8 cellular contexts compared by ENCODE assay signal in genomic region chr20:41692479-41693135, GRCh38.
DNase-seq lines count a peak whose midpoint lies in the region; ATAC-seq and TF ChIP-seq lines count a peak whose summit lies in the region.

No MANE protein-coding gene starts in this region.

- POLR2A ChIA-PET in activated B cell treated with CpG ODN at 0.5 μM for 24 hours (lab: Charles Lee) = interaction anchor here (0.6 to 3.4 kb wide), 11 partner anchors 19 to 1765 kb away, joined by 3 to 29 read pairs (median 4); partner anchors contain the start of genes CHD6 and SRSF6

- TF ChIP-seq CTCF in activated B cell treated with CpG ODN at 0.5 μM for 24 hours (IDR thresholded peaks at IDR 0.05) (no peak), cardiac fibroblast (IDR thresholded peaks at IDR 0.05; ENCODE audit: low read depth, low read length) (no peak), spleen (IDR thresholded peaks at IDR 0.05 in 8 of 11, conservative IDR thresholded peaks at IDR 0.05 in 3 of 11) (no peak)

- no peaks in the 10 kb centered on the region for H3K9me3 ChIP-seq in spleen

- CTCF ChIA-PET in activated B cell treated with CpG ODN at 0.5 μM for 24 hours (lab: Charles Lee) = interaction anchor here (2.0 kb wide), 1 partner anchor 74 kb away, joined by 7 read pairs; the partner anchor contains the start of gene CHD6

- no peaks in the 10 kb centered on the region for H3K36me3 ChIP-seq in spleen

- peak overlapping the region; percentile 88 to 96 (median 92) for H3K27ac ChIP-seq in spleen

- 4 to 13% (median 5%) methylated on average over 12 to 29 of the region's 29 CpGs for WGBS in spleen, 5 donors

- H3K4me1 ChIP-seq in spleen = peaks cover 4 to 18% (median 14%) of the 10 kb centered on the region in 6 donors

- H3K27ac Mint-ChIP-seq in activated B cell treated with CpG ODN at 0.5 μM for 24 hours = peak overlapping the region; percentile 90

- ATAC-seq in GM18505 (IDR thresholded peaks at IDR 0.05; ENCODE audit: unreplicated experiment) = peak; percentile 55
- ATAC-seq in HG02885 (IDR thresholded peaks at IDR 0.05; ENCODE audit: poor library complexity, unreplicated experiment) = peak; percentile 60
- peak; percentile 54 for ATAC-seq in activated B cell treated with CpG ODN at 0.5 μM for 24 hours (ENCODE audit: low read depth)

- no peaks in the 10 kb centered on the region for H3K9me3 Mint-ChIP-seq in activated B cell treated with CpG ODN at 0.5 μM for 24 hours

- peaks cover 16% of the 10 kb centered on the region for H3K4me1 Mint-ChIP-seq in activated B cell treated with CpG ODN at 0.5 μM for 24 hours

- TF ChIP-seq POLR2A in GM18505 (IDR thresholded peaks at IDR 0.05; ENCODE audit: borderline replicate concordance, extremely low read depth, insufficient read depth, insufficient read length) (peak; percentile 46), spleen (IDR thresholded peaks at IDR 0.05) (peak in 1 of 3 donors; percentile 36)

- peak overlapping the region; percentile 92 for H3K4me3 Mint-ChIP-seq in activated B cell treated with CpG ODN at 0.5 μM for 24 hours

- intact Hi-C loops in activated B cell treated with CpG ODN at 0.5 μM for 24 hours (cut with micrococcal nuclease) = loop anchor here (1.0 to 10.0 kb wide), 6 partner anchors 28 to 664 kb away; partner anchors contain the start of genes CHD6, LPIN3, PLCG1 and TOP1
- intact Hi-C loops in spleen (cut with DNase I; ENCODE audit: low total_unique reads) = no loop called here

- H3K36me3 Mint-ChIP-seq in activated B cell treated with CpG ODN at 0.5 μM for 24 hours (ENCODE audit: low read depth) = peaks cover 10% of the 10 kb centered on the region

- peaks cover 0 to 15% (median 0%) of the 10 kb centered on the region in 7 donors for H3K27me3 ChIP-seq in spleen (replicated peaks in 1 of 7)

- H3K4me3 ChIP-seq in cardiac fibroblast (replicated peaks in 1 of 2; ENCODE audit: low read depth in 2 of 2, low read length in 2 of 2) (peak overlapping the region; percentile 80), spleen (peak overlapping the region; percentile 51 to 85 (median 77))

- peak; percentile 73 to 79 for DNase-seq in NCI-H1930 (lab: John Stamatoyannopoulos, UW)
- peak; percentile 74 for DNase-seq in activated B cell treated with CpG ODN at 0.5 μM for 24 hours
- DNase-seq in cardiac fibroblast (ENCODE audit: low read depth in 2 of 2) = peak; percentile 67 to 90
- peak; percentile 83 for DNase-seq in inferior parietal cortex (ENCODE audit: extremely low spot score)
- DNase-seq in spleen = peak; percentile 96
- DNase-seq in NK-92 (lab: John Stamatoyannopoulos, UW; ENCODE audit: unreplicated experiment) = no peak

- H3K27me3 Mint-ChIP-seq in activated B cell treated with CpG ODN at 0.5 μM for 24 hours = peaks cover 3% of the 10 kb centered on the region
